ENCODE assay signal across 35 cellular contexts in the genomic region with DNA sequence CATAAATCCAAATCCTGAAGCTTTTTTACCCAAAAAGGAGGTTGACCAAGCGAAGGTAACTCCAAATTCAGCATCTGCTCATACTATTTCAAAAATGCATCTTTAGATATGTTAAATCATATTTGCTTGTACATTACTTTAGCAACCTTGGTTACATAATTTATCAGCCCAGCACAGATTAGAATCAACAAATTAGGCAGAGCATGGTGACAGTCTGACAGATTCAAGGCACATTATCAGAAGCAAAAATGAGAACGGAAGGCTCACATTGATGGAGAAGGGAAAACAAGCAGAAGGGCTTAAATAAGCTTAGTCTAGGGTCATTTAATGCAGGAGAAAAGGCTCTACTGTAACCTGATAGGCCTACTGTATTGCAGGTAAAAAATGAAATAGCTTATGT. TPM values are rescaled to one million over a fixed set of nuclear protein-coding genes. Genes with fewer than 3 reads are reported as not detected.
"Had no signal": no experiment of that assay in that cellular context is flagged by ENCODE, and none has a peak within 500 bp of the region (broad histone marks: within the 10 kb centered on the region; RNA-seq: fewer than 3 reads in every experiment).

No MANE protein-coding gene starts in this region.

- DNase-seq: activated CD4-positive, alpha-beta T cell treated with anti-CD3 and anti-CD28 coated beads for 1 hour; activated CD4-positive, alpha-beta T cell treated with anti-CD3 and anti-CD28 coated beads for 48 hours; activated CD4-positive, CD25-positive, alpha-beta regulatory T cell; activated CD8-positive, alpha-beta T cell treated with anti-CD3 and anti-CD28 coated beads for 36 hours; activated effector memory CD4-positive, alpha-beta T cell treated with anti-CD3 and anti-CD28 coated beads, Interleukin-2, amount 50 U/mL, for 16 hours; activated naive CD4-positive, alpha-beta T cell; activated naive CD4-positive, alpha-beta T cell treated with anti-CD3 and anti-CD28 coated beads, Interleukin-2, amount 50 U/mL, for 16 hours; activated naive CD8-positive, alpha-beta T cell treated with anti-CD3 and anti-CD28 coated beads for 36 hours; activated T-cell treated with anti-CD3 and anti-CD28 coated beads, Interleukin-2, amount 50 U/mL, for 1 hour; activated T-cell treated with anti-CD3 and anti-CD28 coated beads, Interleukin-2, amount 50 U/mL, for 72 hours; amniotic stem cell; aorta; brain microvascular endothelial cell; IMR-90; Karpas-422; NCI-H1105 treated with DMSO at 0.1 percent for 48 hours; NCI-H1436 treated with DMSO at 0.1 percent for 48 hours; NCI-H1694 treated with DMSO at 0.1 percent for 48 hours; NCI-H2029; NCI-H2107; NCI-H226; NCI-H446 treated with DMSO at 0.1 percent for 48 hours; NCI-H69; NK-92 treated with Interleukin-12 subunit alpha and Interleukin-12 subunit beta, amount 100 ng/mL, for 24 hours; PC-3; Peyer's patch; RPMI8226; SW 1271; T1000; WERI-Rb-1 had no signal

- H3K27me3 ChIP-seq: brain microvascular endothelial cell, Peyer's patch had no signal

- H3K36me3 ChIP-seq: brain microvascular endothelial cell, Peyer's patch, SJSA1, WERI-Rb-1 had no signal

- H3K27ac ChIP-seq: brain microvascular endothelial cell, Peyer's patch, SJSA1, WERI-Rb-1 had no signal

- H3K4me3 ChIP-seq: K562, Peyer's patch, SJSA1 had no signal

- H3K9me3 ChIP-seq: Peyer's patch, SJSA1 had no signal

RNA-seq across cellular contexts. Expression of gene KCNJ2, which starts 3.9 kb away (rescaled TPM):
- total RNA-seq: activated CD8-positive, alpha-beta memory T cell treated with anti-CD3 and anti-CD28 coated beads for 36 hours; activated CD8-positive, alpha-beta T cell treated with anti-CD3 and anti-CD28 coated beads for 36 hours; activated naive CD8-positive, alpha-beta T cell treated with anti-CD3 and anti-CD28 coated beads for 36 hours; activated T-cell treated with anti-CD3 and anti-CD28 coated beads, Interleukin-2, amount 50 U/mL, for 72 hours; activated T-helper 17 cell treated with anti-CD3 and anti-CD28 coated beads, Interleukin-2, amount 50 U/mL, for 72 hours; K562; T-helper 1 cell treated with Interleukin-12 subunit alpha and Interleukin-12 subunit beta and Interleukin-4 antibody, amounts not matched to agents 30 ng/mL and 1 ng/mL, for 36 hours had no signal
